Comparison of ENCODE assay signal across 1 cellular context in the genomic region with DNA sequence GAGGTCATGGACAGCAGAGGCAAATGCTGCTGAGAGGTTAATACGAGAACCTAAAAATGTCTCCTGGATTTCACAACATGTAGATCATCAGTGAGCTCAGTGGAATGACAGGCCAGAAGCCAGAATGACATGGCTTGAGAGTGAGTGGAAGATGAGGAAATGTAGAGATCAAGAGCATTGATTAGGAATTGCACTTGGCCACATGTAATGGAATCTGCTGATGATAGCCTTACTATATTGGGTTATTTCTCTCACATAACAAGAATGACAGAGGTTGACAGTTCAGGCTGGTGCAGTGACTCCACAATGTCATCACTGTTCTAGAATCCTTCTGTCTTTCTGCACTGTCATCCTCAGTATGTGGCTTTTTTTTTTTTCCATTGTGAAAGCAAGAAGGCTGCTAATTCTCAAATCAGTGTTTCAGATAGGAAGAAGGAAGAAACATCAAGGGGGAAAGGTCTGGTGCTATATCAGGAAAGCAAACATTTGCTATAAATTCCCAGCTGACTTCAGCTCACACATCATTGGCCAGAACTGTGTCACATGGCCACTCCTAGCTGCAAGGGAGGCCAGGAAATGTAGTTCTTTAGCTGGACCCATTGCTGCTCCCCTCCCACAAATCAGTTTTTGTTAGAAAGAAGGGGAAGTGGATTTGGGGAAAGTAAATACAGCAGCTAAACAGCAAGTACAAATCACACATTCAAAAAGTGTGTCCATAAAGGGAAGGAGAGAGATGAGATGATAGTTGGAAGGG.
TF ChIP-seq lines count a peak whose summit lies in the region.

No MANE protein-coding gene starts in this region.

TF ChIP-seq in HepG2, 621 proteins besides CTCF, POLR2A, EP300 and RAD21 (continued from another document):
- TF ChIP-seq, protein P1, sequence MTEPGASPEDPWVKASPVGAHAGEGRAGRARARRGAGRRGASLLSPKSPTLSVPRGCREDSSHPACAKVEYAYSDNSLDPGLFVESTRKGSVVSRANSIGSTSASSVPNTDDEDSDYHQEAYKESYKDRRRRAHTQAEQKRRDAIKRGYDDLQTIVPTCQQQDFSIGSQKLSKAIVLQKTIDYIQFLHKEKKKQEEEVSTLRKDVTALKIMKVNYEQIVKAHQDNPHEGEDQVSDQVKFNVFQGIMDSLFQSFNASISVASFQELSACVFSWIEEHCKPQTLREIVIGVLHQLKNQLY (CRISPR knock-in tag; IDR thresholded peaks at IDR 0.05), result no peak
- no peak for TF ChIP-seq ZNF337 (CRISPR knock-in tag; IDR thresholded peaks at IDR 0.05; ENCODE audit: borderline replicate concordance, low read depth)
- TF ChIP-seq, protein P2, sequence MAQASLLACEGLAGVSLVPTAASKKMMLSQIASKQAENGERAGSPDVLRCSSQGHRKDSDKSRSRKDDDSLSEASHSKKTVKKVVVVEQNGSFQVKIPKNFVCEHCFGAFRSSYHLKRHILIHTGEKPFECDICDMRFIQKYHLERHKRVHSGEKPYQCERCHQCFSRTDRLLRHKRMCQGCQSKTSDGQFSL (CRISPR knock-in tag; IDR thresholded peaks at IDR 0.05), result no peak
- no peak for TF ChIP-seq NFE2 (CRISPR knock-in tag; IDR thresholded peaks at IDR 0.05)
- TF ChIP-seq CEBPB (IDR thresholded peaks at IDR 0.05; ENCODE audit: borderline replicate concordance, low read depth, low read length), result 0 out of 2 replicates have a peak, but pooled peaks have one; percentile 16
- no peak for TF ChIP-seq TMF1 (CRISPR knock-in tag; IDR thresholded peaks at IDR 0.05; ENCODE audit: low read depth)
- TF ChIP-seq TBX2 (CRISPR knock-in tag; IDR thresholded peaks at IDR 0.05; ENCODE audit: borderline replicate concordance), result no peak
- TF ChIP-seq, protein P3, sequence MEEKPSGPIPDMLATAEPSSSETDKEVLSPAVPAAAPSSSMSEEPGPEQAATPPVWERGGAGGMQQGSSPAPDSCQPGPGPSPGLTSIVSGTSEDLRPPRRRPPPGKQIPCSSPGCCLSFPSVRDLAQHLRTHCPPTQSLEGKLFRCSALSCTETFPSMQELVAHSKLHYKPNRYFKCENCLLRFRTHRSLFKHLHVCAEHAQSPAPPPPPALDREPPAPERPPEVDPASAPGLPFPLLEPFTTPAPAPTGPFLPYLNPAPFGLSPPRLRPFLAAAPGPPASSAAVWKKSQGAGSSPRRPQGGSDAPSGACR (CRISPR knock-in tag; IDR thresholded peaks at IDR 0.05), result no peak
- no peak for TF ChIP-seq ZNF879 (CRISPR knock-in tag; IDR thresholded peaks at IDR 0.05)
- TF ChIP-seq, protein P4, sequence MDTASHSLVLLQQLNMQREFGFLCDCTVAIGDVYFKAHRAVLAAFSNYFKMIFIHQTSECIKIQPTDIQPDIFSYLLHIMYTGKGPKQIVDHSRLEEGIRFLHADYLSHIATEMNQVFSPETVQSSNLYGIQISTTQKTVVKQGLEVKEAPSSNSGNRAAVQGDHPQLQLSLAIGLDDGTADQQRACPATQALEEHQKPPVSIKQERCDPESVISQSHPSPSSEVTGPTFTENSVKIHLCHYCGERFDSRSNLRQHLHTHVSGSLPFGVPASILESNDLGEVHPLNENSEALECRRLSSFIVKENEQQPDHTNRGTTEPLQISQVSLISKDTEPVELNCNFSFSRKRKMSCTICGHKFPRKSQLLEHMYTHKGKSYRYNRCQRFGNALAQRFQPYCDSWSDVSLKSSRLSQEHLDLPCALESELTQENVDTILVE (CRISPR knock-in tag; IDR thresholded peaks at IDR 0.05), result no peak
- TF ChIP-seq, protein P5, sequence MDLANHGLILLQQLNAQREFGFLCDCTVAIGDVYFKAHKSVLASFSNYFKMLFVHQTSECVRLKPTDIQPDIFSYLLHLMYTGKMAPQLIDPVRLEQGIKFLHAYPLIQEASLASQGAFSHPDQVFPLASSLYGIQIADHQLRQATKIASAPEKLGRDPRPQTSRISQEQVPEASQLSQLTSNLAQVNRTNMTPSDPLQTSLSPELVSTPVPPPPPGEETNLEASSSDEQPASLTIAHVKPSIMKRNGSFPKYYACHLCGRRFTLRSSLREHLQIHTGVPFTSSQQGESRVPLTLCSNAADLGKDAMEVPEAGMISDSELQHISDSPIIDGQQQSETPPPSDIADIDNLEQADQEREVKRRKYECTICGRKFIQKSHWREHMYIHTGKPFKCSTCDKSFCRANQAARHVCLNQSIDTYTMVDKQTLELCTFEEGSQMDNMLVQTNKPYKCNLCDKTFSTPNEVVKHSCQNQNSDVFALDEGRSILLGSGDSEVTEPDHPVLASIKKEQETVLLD (CRISPR knock-in tag; IDR thresholded peaks at IDR 0.05; ENCODE audit: low read depth), result no peak
- TF ChIP-seq ZNF562 (CRISPR knock-in tag; IDR thresholded peaks at IDR 0.05; ENCODE audit: borderline replicate concordance), result no peak
- TF ChIP-seq, protein P6, sequence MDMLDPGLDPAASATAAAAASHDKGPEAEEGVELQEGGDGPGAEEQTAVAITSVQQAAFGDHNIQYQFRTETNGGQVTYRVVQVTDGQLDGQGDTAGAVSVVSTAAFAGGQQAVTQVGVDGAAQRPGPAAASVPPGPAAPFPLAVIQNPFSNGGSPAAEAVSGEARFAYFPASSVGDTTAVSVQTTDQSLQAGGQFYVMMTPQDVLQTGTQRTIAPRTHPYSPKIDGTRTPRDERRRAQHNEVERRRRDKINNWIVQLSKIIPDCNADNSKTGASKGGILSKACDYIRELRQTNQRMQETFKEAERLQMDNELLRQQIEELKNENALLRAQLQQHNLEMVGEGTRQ (IDR thresholded peaks at IDR 0.05; ENCODE audit: low read depth, low read length), result 0 out of 2 replicates have a peak, but pooled peaks have one; percentile 32
- TF ChIP-seq, protein P6 (CRISPR knock-in tag; IDR thresholded peaks at IDR 0.05; ENCODE audit: borderline replicate concordance), result no peak
- TF ChIP-seq NCOR1 (IDR thresholded peaks at IDR 0.05; ENCODE audit: borderline replicate concordance, low read length), result no peak
